15 cellular contexts compared by ENCODE assay signal in the genomic region with DNA sequence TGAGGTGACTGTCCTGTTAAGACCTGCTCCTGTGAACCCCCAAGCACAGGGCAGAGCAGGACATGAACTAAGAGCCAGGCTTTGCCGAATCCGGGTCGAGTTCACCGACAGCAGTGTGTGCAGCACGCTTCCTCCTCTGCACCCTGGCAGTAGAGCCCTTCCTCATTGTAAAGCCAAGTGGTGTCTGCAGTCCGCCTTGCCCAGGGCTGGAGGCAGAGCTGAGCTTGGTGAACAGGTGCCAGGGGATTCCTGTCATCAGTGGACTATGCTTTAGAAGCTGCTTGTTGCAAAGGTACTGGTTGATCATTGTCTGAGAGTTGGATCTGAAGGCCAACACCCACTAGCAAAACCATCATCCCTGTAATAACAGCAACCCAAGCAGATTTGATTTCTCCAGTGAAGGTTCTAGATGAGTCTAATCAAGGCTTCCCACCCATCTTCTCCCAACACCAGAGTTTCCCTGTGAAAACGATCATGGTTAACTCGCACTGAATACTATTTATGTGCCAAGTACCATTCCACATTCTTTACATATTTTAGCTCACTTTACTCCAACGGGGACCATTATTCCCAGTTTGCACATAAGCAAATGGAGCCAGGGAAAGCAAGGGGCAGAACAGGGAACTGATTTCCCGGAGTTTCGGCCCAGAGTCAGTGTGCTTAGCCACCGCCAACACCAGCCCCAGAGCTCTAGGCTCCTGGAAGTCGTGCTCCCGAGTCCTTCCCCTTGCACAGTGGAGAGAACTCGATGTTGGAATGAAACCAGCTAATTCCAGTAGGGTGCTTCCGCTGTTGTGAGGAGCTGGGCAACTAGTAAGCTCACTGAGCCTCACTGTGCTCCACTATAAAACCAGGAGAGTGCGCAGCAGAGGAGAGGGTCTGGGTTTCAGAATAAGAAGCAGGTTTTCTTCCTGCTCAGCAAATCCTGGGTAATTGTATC. TPM values are rescaled to one million over a fixed set of nuclear protein-coding genes. Genes with fewer than 3 reads are reported as not detected.
A peak's percentile ranks its signal among the peaks of the same experiment; 100 is the strongest.
DNase-seq lines count a peak whose midpoint lies in the region; ATAC-seq and TF ChIP-seq lines count a peak whose summit lies in the region.
"Had no signal": no experiment of that assay in that cellular context is flagged by ENCODE, and none has a peak within 500 bp of the region (broad histone marks: within the 10 kb centered on the region; RNA-seq: fewer than 3 reads in every experiment).

No MANE protein-coding gene starts in this region.

- H3K4me3 ChIP-seq in retinal pigment epithelial cell (ENCODE audit: low read length), result peak overlapping the region; percentile 14
- H3K4me3 ChIP-seq: GM23248 had no signal

- ATAC-seq in GM19395 (IDR thresholded peaks at IDR 0.05; ENCODE audit: unreplicated experiment) (no peak), GM18909 (IDR thresholded peaks at IDR 0.05; ENCODE audit: poor library complexity, unreplicated experiment) (no peak)
- ATAC-seq: stimulated activated memory B cell treated with anti-CD40 and anti-IgM and Interleukin-4, amounts not matched to agents 10 μg/mL and 1 μg/mL and 100 μg/mL, for 72 hours had no signal

- H3K36me3 Mint-ChIP-seq in brain, result no peaks in the 10 kb centered on the region
- H3K36me3 Mint-ChIP-seq: stimulated activated memory B cell treated with anti-CD40 and anti-IgM and Interleukin-4, amounts not matched to agents 10 μg/mL and 1 μg/mL and 100 μg/mL, for 72 hours had no signal

- peaks cover 31% of the 10 kb centered on the region for H3K4me1 Mint-ChIP-seq in brain

- TF ChIP-seq CTCF in brain (conservative IDR thresholded peaks at IDR 0.05), result no peak
- TF ChIP-seq CTCF in retinal pigment epithelial cell (conservative IDR thresholded peaks at IDR 0.05; ENCODE audit: low read depth, low read length), result no peak

- peak; percentile 16 for DNase-seq in HK-2 (ENCODE audit: unreplicated experiment)
- peak; percentile 86 for DNase-seq in kidney tubule cell (ENCODE audit: low spot score)
- DNase-seq in retinal pigment epithelial cell (ENCODE audit: low read depth), result peak; percentile 27
- DNase-seq in OCI-M2 (lab: John Stamatoyannopoulos, UW; ENCODE audit: unreplicated experiment), result no peak
- no peak for DNase-seq in hepatic stellate cell (ENCODE audit: low spot score)
- DNase-seq: activated CD4-positive, alpha-beta T cell treated with anti-CD3 and anti-CD28 coated beads, Interleukin-2, amount 10 ng/mL, durations not matched to agents 24 days and 14 days; activated T-cell treated with anti-CD3 and anti-CD28 coated beads, Interleukin-2, amount 50 U/mL, for 1 hour; GM23248; Karpas-422; NCI-H187 treated with DMSO at 0.1 percent for 48 hours; NCI-H774 had no signal

- H3K27ac Mint-ChIP-seq in brain, result peak overlapping the region in 1 of 5 experiments; percentile 21
- H3K27ac Mint-ChIP-seq: activated CD4-positive, alpha-beta T cell treated with anti-CD3 and anti-CD28 coated beads, Interleukin-2, amount 10 ng/mL, durations not matched to agents 24 days and 14 days; stimulated activated memory B cell treated with anti-CD40 and anti-IgM and Interleukin-4, amounts not matched to agents 10 μg/mL and 1 μg/mL and 100 μg/mL, for 72 hours had no signal

- peaks cover 51% of the 10 kb centered on the region for H3K27me3 Mint-ChIP-seq in brain

- peaks cover 0 to 3% (median 0%) of the 10 kb centered on the region in 5 experiments for H3K9me3 Mint-ChIP-seq in brain
- H3K9me3 Mint-ChIP-seq: activated CD4-positive, alpha-beta T cell treated with anti-CD3 and anti-CD28 coated beads, Interleukin-2, amount 10 ng/mL, durations not matched to agents 24 days and 14 days; stimulated activated memory B cell treated with anti-CD40 and anti-IgM and Interleukin-4, amounts not matched to agents 10 μg/mL and 1 μg/mL and 100 μg/mL, for 72 hours had no signal

- H3K4me3 Mint-ChIP-seq in brain, result peak overlapping the region in 3 of 5 experiments; percentile 60 to 76 (median 67)
- H3K4me3 Mint-ChIP-seq: activated CD4-positive, alpha-beta T cell treated with anti-CD3 and anti-CD28 coated beads, Interleukin-2, amount 10 ng/mL, durations not matched to agents 24 days and 14 days; stimulated activated memory B cell treated with anti-CD40 and anti-IgM and Interleukin-4, amounts not matched to agents 10 μg/mL and 1 μg/mL and 100 μg/mL, for 72 hours had no signal

RNA-seq across cellular contexts. Expression of a gene that starts 1.4 kb away (rescaled TPM):
- polyA plus RNA-seq in brain (ENCODE audit: insufficient read depth, low read depth, low replicate concordance), result not detected
- polyA plus RNA-seq: GM23248 had no signal

Comparison
In these comparisons a context has a peak if more than half of its experiments do, and no peak if none do; other contexts are left out.
1. DNase-seq: peak in HK-2 (single experiment), kidney tubule cell (single experiment) and retinal pigment epithelial cell (single experiment); none in OCI-M2 (single experiment) and hepatic stellate cell (single experiment).